8 cellular contexts compared by ENCODE assay signal in genomic region chr20:36950432-36951197, GRCh38. TPM values are rescaled to one million over a fixed set of nuclear protein-coding genes. Genes with fewer than 3 reads are reported as not detected.
DNase-seq lines count a peak whose midpoint lies in the region; ATAC-seq and TF ChIP-seq lines count a peak whose summit lies in the region.

No MANE protein-coding gene starts in this region.

- peak overlapping the region; percentile 83 for H3K27ac ChIP-seq in rectal smooth muscle tissue (ENCODE audit: low read depth, low read length)

- no peaks in the 10 kb centered on the region for H3K36me3 ChIP-seq in rectal smooth muscle tissue (ENCODE audit: control insufficient read depth, insufficient read depth, low read length)

- TF ChIP-seq POLR2A in GM18505 (IDR thresholded peaks at IDR 0.05; ENCODE audit: borderline replicate concordance, extremely low read depth, insufficient read depth, insufficient read length) = peak; percentile 32

- peak overlapping the region; percentile 92 for H3K27ac Mint-ChIP-seq in activated naive CD8-positive, alpha-beta T cell treated with anti-CD3 and anti-CD28 coated beads for 36 hours

- peaks cover 29% of the 10 kb centered on the region for H3K36me3 Mint-ChIP-seq in activated naive CD8-positive, alpha-beta T cell treated with anti-CD3 and anti-CD28 coated beads for 36 hours

- H3K27me3 Mint-ChIP-seq in activated naive CD8-positive, alpha-beta T cell treated with anti-CD3 and anti-CD28 coated beads for 36 hours = no peaks in the 10 kb centered on the region

- H3K4me1 ChIP-seq in rectal smooth muscle tissue (ENCODE audit: control insufficient read depth, insufficient read depth, low read length) = no peaks in the 10 kb centered on the region

- peaks cover 49% of the 10 kb centered on the region for H3K4me1 Mint-ChIP-seq in activated naive CD8-positive, alpha-beta T cell treated with anti-CD3 and anti-CD28 coated beads for 36 hours

- H3K4me3 ChIP-seq in rectal smooth muscle tissue (ENCODE audit: low read length) = peak overlapping the region; percentile 94

- intact Hi-C loops in left cardiac atrium (cut with DNase I) = no loop called here

- H3K9me3 Mint-ChIP-seq in activated naive CD8-positive, alpha-beta T cell treated with anti-CD3 and anti-CD28 coated beads for 36 hours = peaks cover 1% of the 10 kb centered on the region

- ATAC-seq in GM18505 (IDR thresholded peaks at IDR 0.05; ENCODE audit: unreplicated experiment) = no peak
- ATAC-seq in left cardiac atrium = peak; percentile 6 to 33
- no peak for ATAC-seq in GM21360 (IDR thresholded peaks at IDR 0.05; ENCODE audit: unreplicated experiment)

- H3K27me3 ChIP-seq in rectal smooth muscle tissue (ENCODE audit: control insufficient read depth, insufficient read depth, low read length) = no peaks in the 10 kb centered on the region

- peak overlapping the region; percentile 25 for H3K9ac ChIP-seq in rectal smooth muscle tissue (ENCODE audit: low read length)

- peak; percentile 31 for DNase-seq in AG08395 (ENCODE audit: low spot score)
- peak; percentile 13 for DNase-seq in NCI-H226
- DNase-seq in activated naive CD8-positive, alpha-beta T cell treated with anti-CD3 and anti-CD28 coated beads for 36 hours = peak; percentile 46
- peak; percentile 45 for DNase-seq in left cardiac atrium
- DNase-seq in DMS114 treated with DMSO at 0.1 percent for 48 hours (lab: John Stamatoyannopoulos, UW; ENCODE audit: unreplicated experiment) = no peak

- peak overlapping the region; percentile 88 for H3K4me3 Mint-ChIP-seq in activated naive CD8-positive, alpha-beta T cell treated with anti-CD3 and anti-CD28 coated beads for 36 hours

RNA-seq across cellular contexts. Expression of gene SAMHD1, which starts 0.9 kb away (rescaled TPM):
- 10 to 100 TPM; 35.6 to 43.2 TPM for total RNA-seq in activated naive CD8-positive, alpha-beta T cell treated with anti-CD3 and anti-CD28 coated beads for 36 hours
- total RNA-seq in left cardiac atrium = 100 to 1,000 TPM; 110 to 113 TPM

Comparison
In these comparisons a context has a peak if more than half of its experiments do, and no peak if none do; other contexts are left out.
1. ATAC-seq: peak in left cardiac atrium (2 of 2); none in GM18505 (single experiment) and GM21360 (single experiment).